In the genomic region with DNA sequence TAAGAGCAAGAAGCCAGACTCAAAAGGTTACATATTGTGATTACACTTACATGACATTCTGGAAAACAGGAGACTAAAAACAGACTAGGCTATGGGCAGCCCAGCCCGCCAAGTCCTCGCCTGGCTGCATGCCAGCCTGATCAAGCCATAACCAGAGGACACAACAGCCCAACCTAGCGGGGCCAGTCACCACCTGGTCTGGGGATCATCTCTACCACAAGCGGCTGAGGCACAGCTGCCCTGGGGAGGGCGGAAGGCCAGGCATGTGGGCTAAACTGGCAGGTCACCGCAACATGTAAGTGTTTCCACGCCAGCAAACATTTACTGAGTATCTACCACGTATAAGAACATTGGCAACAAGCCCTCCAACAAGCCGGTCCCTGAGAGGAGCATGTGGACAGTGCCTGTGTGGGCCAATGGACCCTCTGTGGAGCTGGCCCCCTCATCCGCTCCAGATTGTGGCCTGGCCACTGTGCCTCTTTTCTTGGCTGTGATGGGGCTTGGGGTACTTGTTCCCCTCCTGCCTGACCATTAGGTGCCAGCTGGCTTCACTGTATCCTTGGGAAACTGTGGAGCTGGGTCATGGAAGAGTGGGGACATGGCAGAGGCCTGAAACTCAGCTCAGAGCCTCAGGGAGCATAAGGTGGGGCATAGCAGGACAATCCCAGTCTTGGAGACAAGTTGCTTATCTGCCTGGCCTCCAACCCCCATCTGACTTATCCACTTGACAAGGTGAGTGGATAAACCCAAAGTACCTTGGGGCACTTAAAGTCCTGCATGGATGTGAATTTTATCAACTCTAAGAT, we compare ENCODE assay signal across 9 cellular contexts. TPM values are rescaled to one million over a fixed set of nuclear protein-coding genes. Genes with fewer than 3 reads are reported as not detected.
DNase-seq lines count a peak whose midpoint lies in the region; ATAC-seq and TF ChIP-seq lines count a peak whose summit lies in the region.
"Had no signal": no experiment of that assay in that cellular context is flagged by ENCODE, and none has a peak within 500 bp of the region (broad histone marks: within the 10 kb centered on the region; RNA-seq: fewer than 3 reads in every experiment).

No MANE protein-coding gene starts in this region.

- peaks cover 61 to 74% (median 63%) of the 10 kb centered on the region in 3 donors for H3K4me1 Mint-ChIP-seq in T-cell

- H3K4me3 ChIP-seq in ascending aorta (no peak overlapping the region), left lung (no peak overlapping the region), transverse colon (no peak overlapping the region)

- DNase-seq in NCI-H2171 treated with DMSO at 0.1 percent for 48 hours (lab: John Stamatoyannopoulos, UW) (peak; percentile 7), NCI-H2171 (lab: John Stamatoyannopoulos, UW) (no peak), ascending aorta (ENCODE audit: low spot score in 2 of 2) (no peak), left lung (peak in 1 of 2 donors; percentile 77), transverse colon (peak; percentile 23), T-cell (no peak), cortex of kidney (lab: John Stamatoyannopoulos, UW) (no peak), NOMO-1 treated with DMSO at 0.1 percent for 48 hours (lab: John Stamatoyannopoulos, UW; ENCODE audit: unreplicated experiment) (no peak)

- H3K27ac ChIP-seq in ascending aorta: peak overlapping the region; percentile 4 to 15
- H3K27ac ChIP-seq in left lung: peak overlapping the region in 1 of 2 donors; percentile 1
- H3K27ac ChIP-seq in transverse colon: peak overlapping the region in 1 of 4 donors; percentile 38
- H3K27ac ChIP-seq: VCaP had no signal

- TF ChIP-seq EP300 in transverse colon (IDR thresholded peaks at IDR 0.05; ENCODE audit: low read depth): no peak

- H3K27me3 Mint-ChIP-seq in T-cell: no peaks in the 10 kb centered on the region

- H3K36me3 Mint-ChIP-seq in T-cell: peaks cover 11% of the 10 kb centered on the region

- CTCF ChIA-PET in T-cell (lab: Charles Lee): interaction anchor here in 1 of 2 donors (0.6 to 0.7 kb wide), 2 partner anchors 406 to 1029 kb away, joined by 3 to 6 read pairs; no protein-coding TSS in a partner anchor

- intact Hi-C loops in ascending aorta (cut with DNase I) (no loop called here), left lung (cut with DNase I) (no loop called here), transverse colon (cut with DNase I; ENCODE audit: low total_unique reads) (no loop called here)

- ATAC-seq in left lung (peak; percentile 44), T-cell (replicated peaks in 1 of 4) (no peak)

- no peak for TF ChIP-seq POLR2A in transverse colon (IDR thresholded peaks at IDR 0.05)

- no peak overlapping the region for H3K27ac Mint-ChIP-seq in T-cell

- POLR2A ChIA-PET in T-cell (lab: Charles Lee): interaction anchor here (0.6 kb wide), 2 partner anchors 35 to 340 kb away, joined by 5 to 9 read pairs; no protein-coding TSS in a partner anchor

- peaks cover 0 to 2% of the 10 kb centered on the region in 2 donors for H3K36me3 ChIP-seq in ascending aorta
- H3K36me3 ChIP-seq in left lung: peaks cover 0 to 17% of the 10 kb centered on the region in 2 donors
- H3K36me3 ChIP-seq in transverse colon: peaks cover 0 to 11% (median 0%) of the 10 kb centered on the region in 4 donors

- peaks cover 0 to 6% of the 10 kb centered on the region in 2 donors for H3K4me1 ChIP-seq in ascending aorta
- peaks cover 4 to 15% of the 10 kb centered on the region in 2 donors for H3K4me1 ChIP-seq in left lung
- peaks cover 3 to 28% (median 14%) of the 10 kb centered on the region in 4 donors for H3K4me1 ChIP-seq in transverse colon

- TF ChIP-seq CTCF in ascending aorta (IDR thresholded peaks at IDR 0.05) (no peak), left lung (IDR thresholded peaks at IDR 0.05) (no peak), transverse colon (IDR thresholded peaks at IDR 0.05) (no peak)

- no peaks in the 10 kb centered on the region for H3K27me3 ChIP-seq in ascending aorta
- no peaks in the 10 kb centered on the region for H3K27me3 ChIP-seq in left lung
- no peaks in the 10 kb centered on the region for H3K27me3 ChIP-seq in transverse colon

- H3K4me3 Mint-ChIP-seq in T-cell: no peak overlapping the region

- no peaks in the 10 kb centered on the region for H3K9me3 Mint-ChIP-seq in T-cell

- 75% methylated on average over 2 to 9 of the region's 10 CpGs for WGBS in transverse colon (ENCODE audit: low coverage in 1 of 2), 2 donors

- in situ Hi-C loops in transverse colon (cut with MboI; ENCODE audit: low pct_ligation_motif_present in 1 of 4, low pct_unique_long_range_greater_than_20kb in 1 of 4, low sequenced_read_pairs in 3 of 4): no loop called here

- H3K9me3 ChIP-seq in ascending aorta (no peaks in the 10 kb centered on the region), left lung (no peaks in the 10 kb centered on the region), transverse colon (no peaks in the 10 kb centered on the region)

RNA-seq across cellular contexts. Expression of a gene that starts 9.0 kb away (rescaled TPM):
- 7.2 TPM for total RNA-seq in ascending aorta
- 10 to 100 TPM; 42.5 to 56.3 TPM for total RNA-seq in left lung
- 10 to 100 TPM; 13.8 to 25.4 (median 15.4) TPM for total RNA-seq in transverse colon
- 10 to 100 TPM; 64.7 to 92.3 (median 74.8) TPM for total RNA-seq in T-cell

Comparison
In these comparisons a context has a peak if more than half of its experiments do, and no peak if none do; other contexts are left out.
1. DNase-seq: peak in NCI-H2171 treated with DMSO at 0.1 percent for 48 hours (single experiment) and transverse colon (single experiment); none in NCI-H2171 (single experiment), ascending aorta (0 of 2), T-cell (0 of 34), cortex of kidney (single experiment) and NOMO-1 treated with DMSO at 0.1 percent for 48 hours (single experiment).